ENCODE assay signal across 8 cellular contexts in genomic region chr14:49623387-49623786, GRCh38. TPM values are rescaled to one million over a fixed set of nuclear protein-coding genes. Genes with fewer than 3 reads are reported as not detected.
A peak's percentile ranks its signal among the peaks of the same experiment; 100 is the strongest.
DNase-seq lines count a peak whose midpoint lies in the region; ATAC-seq and TF ChIP-seq lines count a peak whose summit lies in the region.

No MANE protein-coding gene starts in this region.

- H3K4me1 ChIP-seq in adipocyte (ENCODE audit: control insufficient read depth, insufficient read depth, low read length) = peaks cover 36% of the 10 kb centered on the region

- H3K27me3 Mint-ChIP-seq in memory B cell = no peaks in the 10 kb centered on the region

- H3K9me3 ChIP-seq in AG04450 (ENCODE audit: control insufficient read depth, insufficient read depth, low read length) = no peaks in the 10 kb centered on the region; the same call in 1 of the 2 replicates
- no peaks in the 10 kb centered on the region for H3K9me3 ChIP-seq in adipocyte (ENCODE audit: control insufficient read depth, low read length)

- peaks cover 8% of the 10 kb centered on the region for H3K36me3 Mint-ChIP-seq in memory B cell

- peak overlapping the region; percentile 73 for H3K27ac Mint-ChIP-seq in memory B cell

- DNase-seq in AG04450 (ENCODE audit: low read depth, low spot score) = no peak
- DNase-seq in HL-60 (ENCODE audit: low read depth in 1 of 2, low spot score in 1 of 2) = no peak
- DNase-seq in adipocyte (ENCODE audit: low read depth) = peak; percentile 26
- DNase-seq in memory B cell (ENCODE audit: low spot score in 2 of 2) = no peak
- no peak for DNase-seq in omental fat pad (ENCODE audit: low spot score)
- DNase-seq in putamen (ENCODE audit: low spot score) = no peak
- DNase-seq in NCI-H1092 (lab: John Stamatoyannopoulos, UW) = no peak
- DNase-seq in stimulated activated CD4-positive, alpha-beta T cell treated with anti-CD3 and anti-CD28 coated beads, Interleukin-4, amount 100 ng/mL, for 4 hours = no peak

- CTCF ChIA-PET in AG04450 (lab: Charles Lee) = interaction anchor here (0.7 to 3.3 kb wide), 3 partner anchors 11 to 125 kb away, joined by 4 to 19 read pairs (median 5); partner anchors contain the start of gene DNAAF2

- H3K4me3 Mint-ChIP-seq in memory B cell = peak overlapping the region; percentile 51

- H3K27ac ChIP-seq in AG04450 (ENCODE audit: low read depth, low read length) = no peak overlapping the region
- no peak overlapping the region for H3K27ac ChIP-seq in HL-60 (replicated peaks)

- H3K4me3 ChIP-seq in AG04450 (ENCODE audit: low read depth, low read length) = peak overlapping the region; percentile 93
- H3K4me3 ChIP-seq in HL-60 (replicated peaks; ENCODE audit: insufficient read depth, low read length) = peak overlapping the region; percentile 80
- peak overlapping the region; percentile 99 for H3K4me3 ChIP-seq in adipocyte (ENCODE audit: low read length)

- ATAC-seq in memory B cell (ENCODE audit: low read depth) = no peak
- no peak for ATAC-seq in omental fat pad (ENCODE audit: low FRiP score)

- peak overlapping the region; percentile 100 for H3K9ac ChIP-seq in adipocyte (ENCODE audit: low read length)

- POLR2A ChIA-PET in AG04450 (lab: Yijun Ruan, JAX) = no interaction called here

- peaks cover 15% of the 10 kb centered on the region for H3K4me1 Mint-ChIP-seq in memory B cell

- H3K27me3 ChIP-seq in AG04450 (ENCODE audit: control insufficient read depth, insufficient read depth, low read length) (no peaks in the 10 kb centered on the region), HL-60 (ENCODE audit: insufficient read depth, poor library complexity, severe bottlenecking) (no peaks in the 10 kb centered on the region), adipocyte (replicated peaks; ENCODE audit: control insufficient read depth, insufficient read depth, low read length) (no peaks in the 10 kb centered on the region)

- no peak for TF ChIP-seq CTCF in AG04450 (IDR thresholded peaks at IDR 0.05; ENCODE audit: low read depth, low read length)
- TF ChIP-seq CTCF in HL-60 (IDR thresholded peaks at IDR 0.05; ENCODE audit: insufficient read depth, low read length) = no peak
- no peak for TF ChIP-seq CTCF in omental fat pad (IDR thresholded peaks at IDR 0.05)

- H3K36me3 ChIP-seq in adipocyte (ENCODE audit: control insufficient read depth, insufficient read depth, low read length, severe bottlenecking) = peaks cover 17% of the 10 kb centered on the region

- no peaks in the 10 kb centered on the region for H3K9me3 Mint-ChIP-seq in memory B cell

RNA-seq across cellular contexts. Expression of gene MGAT2, which starts 2.8 kb away (rescaled TPM):
- 47.5 and 54.7 TPM in 2 replicates for polyA plus RNA-seq in AG04450 (2011; rRNA removed)
- polyA minus RNA-seq in AG04450 (2011; rRNA and poly(A)+ RNA removed) = 25.8 and 31.1 TPM in 2 replicates
- total RNA-seq in omental fat pad = 10 to 100 TPM; 32.3 to 70.6 (median 36.5) TPM

RNA-seq across cellular contexts. Expression of gene RPL36AL, which starts 3.0 kb away (rescaled TPM):
- 272 and 295 TPM in 2 replicates for polyA plus RNA-seq in AG04450 (2011; rRNA removed)
- 68.1 and 81.9 TPM in 2 replicates for polyA minus RNA-seq in AG04450 (2011; rRNA and poly(A)+ RNA removed)
- total RNA-seq in omental fat pad = 100 to 1,000 TPM; 150 to 280 (median 234) TPM

RNA-seq across cellular contexts. Expression of gene DNAAF2, which starts 11.7 kb away (rescaled TPM):
- 6.6 and 9.1 TPM in 2 replicates for polyA plus RNA-seq in AG04450 (2011; rRNA removed)
- 1.7 and 3.0 TPM in 2 replicates for polyA minus RNA-seq in AG04450 (2011; rRNA and poly(A)+ RNA removed)
- 10 to 100 TPM in 2 of 4 donors, 1 to 10 TPM in 2; 7.2 to 16.5 (median 10.3) TPM for total RNA-seq in omental fat pad

RNA-seq across cellular contexts. Expression of gene LRR1, which starts 24.6 kb away (rescaled TPM):
- 9.8 and 12.8 TPM in 2 replicates for polyA plus RNA-seq in AG04450 (2011; rRNA removed)
- polyA minus RNA-seq in AG04450 (2011; rRNA and poly(A)+ RNA removed) = 3.1 and 5.9 TPM in 2 replicates
- total RNA-seq in omental fat pad = 10 to 100 TPM in 2 of 4 donors, 1 to 10 TPM in 2; 5.0 to 15.6 (median 8.1) TPM

RNA-seq across cellular contexts. Expression of gene RPS29, which starts 37.2 kb away (rescaled TPM):
- 3,597 and 3,950 TPM in 2 replicates for polyA plus RNA-seq in AG04450 (2011; rRNA removed)
- 758 and 830 TPM in 2 replicates for polyA minus RNA-seq in AG04450 (2011; rRNA and poly(A)+ RNA removed)
- total RNA-seq in omental fat pad = over 10,000 TPM in 1 of 4 donors, 1,000 to 10,000 TPM in 3; 4,173 to 10,135 (median 9,095) TPM
